Comparison of ENCODE assay signal across 9 cellular contexts in the genomic region with DNA sequence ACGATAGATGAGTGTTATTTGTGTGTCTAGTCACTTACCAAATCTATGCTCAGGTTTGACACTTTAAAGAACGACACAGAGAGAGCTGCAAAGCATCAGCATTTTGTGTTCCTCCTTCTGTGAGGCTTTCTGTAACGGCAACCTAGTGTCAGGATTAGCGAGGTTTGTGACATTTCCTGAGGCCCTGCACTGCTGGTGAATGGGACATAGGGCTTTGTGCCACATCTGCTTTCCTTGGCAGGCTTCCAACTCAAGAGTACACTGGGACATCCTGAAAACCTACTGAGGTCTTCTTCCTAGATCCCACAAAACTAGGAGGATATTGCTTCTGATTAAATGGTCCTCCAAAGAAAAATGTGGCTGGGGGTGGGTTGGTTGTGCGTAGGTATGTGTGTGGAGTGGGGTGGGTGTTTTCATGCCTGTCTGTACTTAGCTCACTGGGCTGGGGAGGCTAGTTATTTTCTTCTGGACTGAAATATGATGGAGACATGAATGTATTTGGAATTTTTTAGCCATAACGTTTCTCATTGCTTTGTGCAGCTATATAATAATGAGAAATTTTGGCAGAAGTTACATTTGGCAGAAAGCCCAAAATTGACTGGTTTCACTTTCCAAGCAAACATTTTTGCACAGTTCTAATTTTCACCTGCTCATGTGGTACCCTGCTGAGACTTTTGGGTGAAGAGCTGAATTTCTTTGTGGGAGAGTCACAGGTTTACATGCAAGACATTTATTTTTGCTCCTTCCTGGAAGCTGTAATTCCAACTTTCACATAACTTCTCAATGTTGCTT.
A peak's percentile ranks its signal among the peaks of the same experiment; 100 is the strongest.
DNase-seq lines count a peak whose midpoint lies in the region; ATAC-seq and TF ChIP-seq lines count a peak whose summit lies in the region.
"Had no signal": no experiment of that assay in that cellular context is flagged by ENCODE, and none has a peak within 500 bp of the region (broad histone marks: within the 10 kb centered on the region; RNA-seq: fewer than 3 reads in every experiment).

No MANE protein-coding gene starts in this region.

- H3K4me2 ChIP-seq in fibroblast of lung (ENCODE audit: extremely low read depth, insufficient read depth, low read length), result peak overlapping the region; percentile 73

- H4K20me1 ChIP-seq in fibroblast of lung (ENCODE audit: control insufficient read depth, extremely low read depth, insufficient read depth, low read length), result no peaks in the 10 kb centered on the region

- DNase-seq in NCI-H446 (lab: John Stamatoyannopoulos, UW) (peak; percentile 1 to 46), NCI-H446 treated with DMSO at 0.1 percent for 48 hours (lab: John Stamatoyannopoulos, UW) (no peak), NCI-H774 (lab: John Stamatoyannopoulos, UW) (peak; percentile 44), fibroblast of lung (ENCODE audit: low read depth in 2 of 2) (peak; percentile 60 to 78), stromal cell of bone marrow (ENCODE audit: low read depth) (peak; percentile 26), HK-2 (ENCODE audit: unreplicated experiment) (no peak), COLO829 (ENCODE audit: low spot score) (no peak)
- DNase-seq: GOT3 had no signal

- ATAC-seq in GM18907 (IDR thresholded peaks at IDR 0.05; ENCODE audit: unreplicated experiment), result no peak

- H3K36me3 ChIP-seq in fibroblast of lung (ENCODE audit: control insufficient read depth, insufficient read depth, low read length), result no peaks in the 10 kb centered on the region

- H3K4me1 ChIP-seq in fibroblast of lung (ENCODE audit: control insufficient read depth, extremely low read depth, insufficient read depth, low read length), result peaks cover 15% of the 10 kb centered on the region

- H3K27ac ChIP-seq in fibroblast of lung (ENCODE audit: insufficient read depth, low read length), result peak overlapping the region; percentile 12

- no peak overlapping the region for H3K4me3 ChIP-seq in fibroblast of lung (replicated peaks in 1 of 4; ENCODE audit: control extremely low read depth in 1 of 4, insufficient read depth in 1 of 4, low read depth in 3 of 4, low read length in 4 of 4)

- H3K79me2 ChIP-seq in fibroblast of lung (ENCODE audit: control insufficient read depth, insufficient read depth, low read length), result no peaks in the 10 kb centered on the region

- peak overlapping the region; percentile 45 for H2AFZ ChIP-seq in fibroblast of lung (ENCODE audit: low read length)

- H3K9ac ChIP-seq in fibroblast of lung (ENCODE audit: insufficient read depth, low read length), result no peak overlapping the region

- TF ChIP-seq CTCF in fibroblast of lung (conservative IDR thresholded peaks at IDR 0.05 in 1 of 2, IDR thresholded peaks at IDR 0.05 in 1 of 2; ENCODE audit: low read depth in 1 of 2, low read length in 2 of 2), result no peak

- H3K9me3 ChIP-seq in fibroblast of lung (ENCODE audit: control insufficient read depth, insufficient read depth, low read depth, low read length), result no peaks in the 10 kb centered on the region

- H3K27me3 ChIP-seq in fibroblast of lung (ENCODE audit: control insufficient read depth, insufficient read depth, low read length), result no peaks in the 10 kb centered on the region

Comparison
In these comparisons a context has a peak if more than half of its experiments do, and no peak if none do; other contexts are left out.
1. DNase-seq: peak in NCI-H446 (2 of 2), NCI-H774 (single experiment), fibroblast of lung (2 of 2) and stromal cell of bone marrow (single experiment); none in NCI-H446 treated with DMSO at 0.1 percent for 48 hours (single experiment), HK-2 (single experiment) and COLO829 (single experiment).